23 cellular contexts compared by ENCODE assay signal in genomic region chr2:120673571-120674061, GRCh38.
"Had no signal": no experiment of that assay in that cellular context is flagged by ENCODE, and none has a peak within 500 bp of the region (broad histone marks: within the 10 kb centered on the region; RNA-seq: fewer than 3 reads in every experiment).

No MANE protein-coding gene starts in this region.

- H3K9me3 Mint-ChIP-seq: activated CD4-positive, alpha-beta memory T cell treated with anti-CD3 and anti-CD28 coated beads for 36 hours; activated CD4-positive, alpha-beta T cell treated with anti-CD3 and anti-CD28 coated beads, Interleukin-2, amount 10 ng/mL, durations not matched to agents 7 days and 5 days; activated naive CD4-positive, alpha-beta T cell treated with anti-CD3 and anti-CD28 coated beads, Interleukin-2, amount 50 U/mL, for 72 hours; activated naive CD8-positive, alpha-beta T cell treated with anti-CD3 and anti-CD28 coated beads, Interleukin-2, amount 50 U/mL, for 24 hours; activated T-cell treated with anti-CD3 and anti-CD28 coated beads, Interleukin-2, amount 50 U/mL, for 4 hours had no signal

- H3K9me3 ChIP-seq: ascending aorta, body of pancreas had no signal

- H3K36me3 ChIP-seq: ascending aorta had no signal

- H3K27ac Mint-ChIP-seq: activated CD4-positive, alpha-beta memory T cell treated with anti-CD3 and anti-CD28 coated beads for 36 hours; activated CD4-positive, alpha-beta T cell treated with anti-CD3 and anti-CD28 coated beads, Interleukin-2, amount 10 ng/mL, durations not matched to agents 7 days and 5 days; activated naive CD4-positive, alpha-beta T cell treated with anti-CD3 and anti-CD28 coated beads, Interleukin-2, amount 50 U/mL, for 72 hours; activated naive CD8-positive, alpha-beta T cell treated with anti-CD3 and anti-CD28 coated beads, Interleukin-2, amount 50 U/mL, for 24 hours had no signal

- DNase-seq: activated CD4-positive, alpha-beta memory T cell treated with anti-CD3 and anti-CD28 coated beads for 36 hours; activated CD4-positive, alpha-beta T cell treated with anti-CD3 and anti-CD28 coated beads, Interleukin-2, amount 10 ng/mL, durations not matched to agents 7 days and 5 days; activated CD4-positive, CD25-positive, alpha-beta regulatory T cell; activated CD8-positive, alpha-beta memory T cell treated with anti-CD3 and anti-CD28 coated beads for 24 hours; activated effector memory CD4-positive, alpha-beta T cell treated with anti-CD3 and anti-CD28 coated beads, Interleukin-2, amount 50 U/mL, for 16 hours; activated naive CD4-positive, alpha-beta T cell treated with Interleukin-2 at 50 U/mL for 16 hours; activated naive CD8-positive, alpha-beta T cell treated with anti-CD3 and anti-CD28 coated beads, Interleukin-2, amount 50 U/mL, for 24 hours; activated T-cell treated with anti-CD3 and anti-CD28 coated beads, Interleukin-2, amount 50 U/mL, for 4 hours; amniotic stem cell; body of pancreas; Kasumi-1; KBM-7; NCI-H1048; NCI-H1930; NCI-H2107; NCI-H446; NCI-H524; T-helper 1 cell had no signal

- H3K36me3 Mint-ChIP-seq: activated CD4-positive, alpha-beta memory T cell treated with anti-CD3 and anti-CD28 coated beads for 36 hours; activated naive CD4-positive, alpha-beta T cell treated with anti-CD3 and anti-CD28 coated beads, Interleukin-2, amount 50 U/mL, for 72 hours had no signal

- H3K4me3 Mint-ChIP-seq: activated CD4-positive, alpha-beta memory T cell treated with anti-CD3 and anti-CD28 coated beads for 36 hours; activated CD4-positive, alpha-beta T cell treated with anti-CD3 and anti-CD28 coated beads, Interleukin-2, amount 10 ng/mL, durations not matched to agents 7 days and 5 days; activated naive CD8-positive, alpha-beta T cell treated with anti-CD3 and anti-CD28 coated beads, Interleukin-2, amount 50 U/mL, for 24 hours; activated T-cell treated with anti-CD3 and anti-CD28 coated beads, Interleukin-2, amount 50 U/mL, for 4 hours had no signal

- ATAC-seq: activated naive CD4-positive, alpha-beta T cell treated with anti-CD3 and anti-CD28 coated beads, Interleukin-2, amount 50 U/mL, for 72 hours; activated naive CD8-positive, alpha-beta T cell treated with anti-CD3 and anti-CD28 coated beads, Interleukin-2, amount 50 U/mL, for 24 hours; activated T-cell treated with anti-CD3 and anti-CD28 coated beads, Interleukin-2, amount 50 U/mL, for 4 hours; body of pancreas had no signal

- H3K27ac ChIP-seq: ascending aorta, body of pancreas, VCaP had no signal

- H3K4me1 Mint-ChIP-seq: activated CD4-positive, alpha-beta T cell treated with anti-CD3 and anti-CD28 coated beads, Interleukin-2, amount 10 ng/mL, durations not matched to agents 7 days and 5 days; activated naive CD8-positive, alpha-beta T cell treated with anti-CD3 and anti-CD28 coated beads, Interleukin-2, amount 50 U/mL, for 24 hours had no signal

- H3K27me3 ChIP-seq: body of pancreas had no signal

- FAIRE-seq: bronchial epithelial cell, RCC 7860 had no signal

- H3K4me3 ChIP-seq: ascending aorta, body of pancreas had no signal

- H3K4me1 ChIP-seq: ascending aorta had no signal
